ENCODE assay signal across 24 cellular contexts in genomic region chr9:136825295-136826187, GRCh38. TPM values are rescaled to one million over a fixed set of nuclear protein-coding genes. Genes with fewer than 3 reads are reported as not detected.
"Had no signal": no experiment of that assay in that cellular context is flagged by ENCODE, and none has a peak within 500 bp of the region (broad histone marks: within the 10 kb centered on the region; RNA-seq: fewer than 3 reads in every experiment).

No MANE protein-coding gene starts in this region.

- ATAC-seq: activated CD8-positive, alpha-beta memory T cell treated with anti-CD3 and anti-CD28 coated beads, Interleukin-2, amount 10 ng/mL, durations not matched to agents 7 days and 5 days; foreskin keratinocyte; left lobe of liver; right lobe of liver had no signal

- H3K4me3 Mint-ChIP-seq: activated CD4-positive, alpha-beta memory T cell treated with anti-CD3 and anti-CD28 coated beads, Interleukin-2, amount 10 ng/mL, durations not matched to agents 7 days and 5 days; activated CD8-positive, alpha-beta memory T cell treated with anti-CD3 and anti-CD28 coated beads, Interleukin-2, amount 10 ng/mL, durations not matched to agents 7 days and 5 days; activated naive CD8-positive, alpha-beta T cell treated with anti-CD3 and anti-CD28 coated beads, Interleukin-2, amount 10 ng/mL, durations not matched to agents 7 days and 5 days; brain; neural crest cell had no signal

- H3K9me3 ChIP-seq: colonic mucosa, right lobe of liver, SK-N-SH, thoracic aorta, upper lobe of left lung had no signal

- H3K27ac Mint-ChIP-seq: activated CD4-positive, alpha-beta memory T cell treated with anti-CD3 and anti-CD28 coated beads, Interleukin-2, amount 10 ng/mL, durations not matched to agents 7 days and 5 days; activated CD8-positive, alpha-beta memory T cell treated with anti-CD3 and anti-CD28 coated beads, Interleukin-2, amount 10 ng/mL, durations not matched to agents 7 days and 5 days; activated naive CD8-positive, alpha-beta T cell treated with anti-CD3 and anti-CD28 coated beads, Interleukin-2, amount 10 ng/mL, durations not matched to agents 7 days and 5 days; activated T-helper 2 cell treated with anti-CD3 and anti-CD28 coated beads, Interferon-gamma antibody, Interleukin-2, Interleukin-4, amounts not matched to agents 10 μg/mL and 5 μg/mL and 100 μg/mL, durations not matched to agents 14 hours and 24 hours and 36 hours had no signal

- FAIRE-seq: small intestine had no signal

- H3K36me3 Mint-ChIP-seq: activated naive CD8-positive, alpha-beta T cell treated with anti-CD3 and anti-CD28 coated beads, Interleukin-2, amount 10 ng/mL, durations not matched to agents 7 days and 5 days had no signal

- DNase-seq: activated CD4-positive, alpha-beta memory T cell treated with anti-CD3 and anti-CD28 coated beads, Interleukin-2, amount 10 ng/mL, durations not matched to agents 7 days and 5 days; activated CD4-positive, alpha-beta T cell treated with anti-CD3 and anti-CD28 coated beads for 48 hours; activated CD4-positive, CD25-positive, alpha-beta regulatory T cell; activated CD8-positive, alpha-beta memory T cell treated with anti-CD3 and anti-CD28 coated beads, Interleukin-2, amount 10 ng/mL, durations not matched to agents 7 days and 5 days; activated naive CD4-positive, alpha-beta T cell treated with Interleukin-2 at 50 U/mL for 16 hours; activated naive CD8-positive, alpha-beta T cell treated with anti-CD3 and anti-CD28 coated beads, Interleukin-2, amount 10 ng/mL, durations not matched to agents 7 days and 5 days; amygdala; central memory CD4-positive, alpha-beta T cell; colonic mucosa; foreskin keratinocyte; hippocampal formation; islet precursor cell; mammary epithelial cell; SK-N-SH; small intestine; stimulated activated CD4-positive, alpha-beta T cell treated with anti-CD3 and anti-CD28 coated beads, Interleukin-15, amount 100 ng/mL, for 24 hours; stimulated activated CD4-positive, alpha-beta T cell treated with anti-CD3 and anti-CD28 coated beads, Interleukin-2, amount 100 ng/mL, for 48 hours had no signal

- H3K4me1 Mint-ChIP-seq: activated CD8-positive, alpha-beta memory T cell treated with anti-CD3 and anti-CD28 coated beads, Interleukin-2, amount 10 ng/mL, durations not matched to agents 7 days and 5 days; activated naive CD8-positive, alpha-beta T cell treated with anti-CD3 and anti-CD28 coated beads, Interleukin-2, amount 10 ng/mL, durations not matched to agents 7 days and 5 days had no signal

- H3K27me3 Mint-ChIP-seq: activated CD4-positive, alpha-beta memory T cell treated with anti-CD3 and anti-CD28 coated beads, Interleukin-2, amount 10 ng/mL, durations not matched to agents 7 days and 5 days; activated CD8-positive, alpha-beta memory T cell treated with anti-CD3 and anti-CD28 coated beads, Interleukin-2, amount 10 ng/mL, durations not matched to agents 7 days and 5 days; activated naive CD8-positive, alpha-beta T cell treated with anti-CD3 and anti-CD28 coated beads, Interleukin-2, amount 10 ng/mL, durations not matched to agents 7 days and 5 days; brain had no signal

RNA-seq across cellular contexts. Expression of gene CCDC183, which starts 29.4 kb away (rescaled TPM):
- total RNA-seq: activated T-helper 2 cell treated with anti-CD3 and anti-CD28 coated beads, Interferon-gamma antibody, Interleukin-2, Interleukin-4, amounts not matched to agents 10 μg/mL and 5 μg/mL and 100 μg/mL, durations not matched to agents 14 hours and 24 hours and 36 hours; foreskin keratinocyte had no signal
